Comparison of ENCODE assay signal across 8 cellular contexts in genomic region chr5:95915999-95916686, GRCh38. TPM values are rescaled to one million over a fixed set of nuclear protein-coding genes. Genes with fewer than 3 reads are reported as not detected.
DNase-seq lines count a peak whose midpoint lies in the region; ATAC-seq, FAIRE-seq and TF ChIP-seq lines count a peak whose summit lies in the region.

No MANE protein-coding gene starts in this region.

- WGBS in smooth muscle cell (ENCODE audit: low lambda C conversion rate), result 80% methylated on average over 3 of the region's 3 CpGs

- H3K9me2 ChIP-seq in MM.1S (replicated peaks; ENCODE audit: insufficient read depth, low read length), result no peaks in the 10 kb centered on the region

- H3K27me3 ChIP-seq in adipocyte (replicated peaks; ENCODE audit: control insufficient read depth, insufficient read depth, low read length) (no peaks in the 10 kb centered on the region), MM.1S (replicated peaks; ENCODE audit: insufficient read depth, low read length) (no peaks in the 10 kb centered on the region), smooth muscle cell (ENCODE audit: low read depth) (no peaks in the 10 kb centered on the region)

- H3K27ac ChIP-seq in MM.1S (ENCODE audit: low read length) (no peak overlapping the region), smooth muscle cell (ENCODE audit: low read depth) (no peak overlapping the region)

- H3K9ac ChIP-seq in adipocyte (ENCODE audit: low read length) (peak overlapping the region; percentile 34), MM.1S (ENCODE audit: low read length) (no peak overlapping the region), smooth muscle cell (ENCODE audit: low read depth) (no peak overlapping the region)

- DNase-seq in AML-193 (lab: John Stamatoyannopoulos, UW), result peak; percentile 23 to 25
- DNase-seq in adipocyte (ENCODE audit: low read depth), result no peak
- DNase-seq in frontal cortex (ENCODE audit: low spot score in 2 of 2), result no peak
- DNase-seq in MM.1S, result no peak
- no peak for DNase-seq in smooth muscle cell (lab: John Stamatoyannopoulos, UW; ENCODE audit: unreplicated experiment)
- DNase-seq in stimulated activated CD4-positive, alpha-beta T cell treated with anti-CD3 and anti-CD28 coated beads, Interleukin-4, amount 100 ng/mL, for 24 hours, result no peak

- H2AFZ ChIP-seq in MM.1S (ENCODE audit: low read length), result no peak overlapping the region
- H2AFZ ChIP-seq in smooth muscle cell (ENCODE audit: low read depth), result no peak overlapping the region

- no peaks in the 10 kb centered on the region for H3K9me3 ChIP-seq in adipocyte (ENCODE audit: control insufficient read depth, low read length)
- no peaks in the 10 kb centered on the region for H3K9me3 ChIP-seq in MM.1S (replicated peaks; ENCODE audit: insufficient read depth, low read length)
- no peaks in the 10 kb centered on the region for H3K9me3 ChIP-seq in smooth muscle cell (replicated peaks; ENCODE audit: low read depth)

- H3F3A ChIP-seq in MM.1S (ENCODE audit: insufficient read depth, low read length), result no peaks in the 10 kb centered on the region
- H3F3A ChIP-seq in smooth muscle cell (ENCODE audit: low read depth), result no peaks in the 10 kb centered on the region

- TF ChIP-seq CTCF in MM.1S (IDR thresholded peaks at IDR 0.05; ENCODE audit: low read length) (no peak), smooth muscle cell (IDR thresholded peaks at IDR 0.05; ENCODE audit: borderline replicate concordance, insufficient read depth, poor library complexity, severe bottlenecking) (no peak)

- H3K4me1 ChIP-seq in adipocyte (ENCODE audit: control insufficient read depth, insufficient read depth, low read length), result peaks cover 45% of the 10 kb centered on the region
- H3K4me1 ChIP-seq in MM.1S (ENCODE audit: low read length), result peaks cover 17% of the 10 kb centered on the region; the same call in 1 of the 2 replicates
- H3K4me1 ChIP-seq in smooth muscle cell (ENCODE audit: low read depth), result peaks cover 25% of the 10 kb centered on the region

- peaks cover 92% of the 10 kb centered on the region for H3K36me3 ChIP-seq in adipocyte (ENCODE audit: control insufficient read depth, insufficient read depth, low read length, severe bottlenecking)
- H3K36me3 ChIP-seq in MM.1S (replicated peaks; ENCODE audit: insufficient read depth, low read length), result no peaks in the 10 kb centered on the region
- H3K36me3 ChIP-seq in smooth muscle cell (ENCODE audit: low read depth), result no peaks in the 10 kb centered on the region

- H3K4me3 ChIP-seq in adipocyte (ENCODE audit: low read length), result no peak overlapping the region
- no peak overlapping the region for H3K4me3 ChIP-seq in MM.1S (ENCODE audit: low read length)
- no peak overlapping the region for H3K4me3 ChIP-seq in smooth muscle cell

- H3K79me2 ChIP-seq in MM.1S (ENCODE audit: low read length), result peaks cover 26% of the 10 kb centered on the region
- peaks cover 11% of the 10 kb centered on the region for H3K79me2 ChIP-seq in smooth muscle cell (ENCODE audit: low read depth)

- ATAC-seq in GM19043 (IDR thresholded peaks at IDR 0.05; ENCODE audit: low read depth, unreplicated experiment), result peak; percentile 61
- ATAC-seq in HG03045 (IDR thresholded peaks at IDR 0.05; ENCODE audit: unreplicated experiment), result peak; percentile 44

- H3K4me2 ChIP-seq in MM.1S (ENCODE audit: low read depth, low read length) (no peak overlapping the region), smooth muscle cell (no peak overlapping the region)

- FAIRE-seq in frontal cortex (lab: Jason Lieb, UNC), result no peak

- H4K20me1 ChIP-seq in MM.1S (ENCODE audit: insufficient read depth, low read length) (no peaks in the 10 kb centered on the region), smooth muscle cell (ENCODE audit: low read depth) (peaks cover 88% of the 10 kb centered on the region)

RNA-seq across cellular contexts. Expression of gene ELL2, which starts 45.5 kb away (rescaled TPM):
- total RNA-seq in frontal cortex, result 25.3 TPM
- total RNA-seq in smooth muscle cell, result 49.9 and 67.9 TPM in 2 replicates
- 14.4 and 30.9 TPM in 2 replicates for polyA plus RNA-seq in smooth muscle cell

Comparison
In these comparisons a context has a peak if more than half of its experiments do, and no peak if none do; other contexts are left out.
1. DNase-seq: peak in AML-193 (2 of 2); none in adipocyte (single experiment), frontal cortex (0 of 2), MM.1S (single experiment), smooth muscle cell (single experiment) and stimulated activated CD4-positive, alpha-beta T cell treated with anti-CD3 and anti-CD28 coated beads, Interleukin-4, amount 100 ng/mL, for 24 hours (single experiment).